ENCODE assay signal across 35 cellular contexts in genomic region chr7:13031481-13031880, GRCh38.
DNase-seq lines count a peak whose midpoint lies in the region; ATAC-seq, FAIRE-seq and TF ChIP-seq lines count a peak whose summit lies in the region.
"Had no signal": no experiment of that assay in that cellular context is flagged by ENCODE, and none has a peak within 500 bp of the region (broad histone marks: within the 10 kb centered on the region; RNA-seq: fewer than 3 reads in every experiment).

No MANE protein-coding gene starts in this region.

- no peak overlapping the region for H3K27ac Mint-ChIP-seq in endodermal cell
- H3K27ac Mint-ChIP-seq: activated CD4-positive, alpha-beta T cell treated with anti-CD3 and anti-CD28 coated beads, Interleukin-2, amount 10 ng/mL, durations not matched to agents 24 days and 14 days; activated naive CD8-positive, alpha-beta T cell treated with anti-CD3 and anti-CD28 coated beads, Interleukin-2, amount 50 U/mL, for 24 hours; memory B cell; stimulated activated memory B cell treated with anti-CD40 and anti-IgM and Interleukin-4, amounts not matched to agents 10 μg/mL and 1 μg/mL and 100 μg/mL, for 72 hours had no signal

- no peak for DNase-seq in A549 (ENCODE audit: low read depth in 1 of 2, low spot score in 1 of 2)
- DNase-seq in GM23248, result peak; percentile 13
- peak; percentile 5 for DNase-seq in RPMI7951 (ENCODE audit: low read depth)
- no peak for DNase-seq in endodermal cell
- DNase-seq in medulla oblongata (ENCODE audit: extremely low spot score), result no peak
- no peak for DNase-seq in activated naive CD4-positive, alpha-beta T cell treated with anti-CD3 and anti-CD28 coated beads, Interleukin-2, amount 50 U/mL, for 16 hours
- no peak for DNase-seq in lower leg skin (ENCODE audit: low spot score in 2 of 2)
- DNase-seq: activated CD4-positive, alpha-beta T cell treated with anti-CD3 and anti-CD28 coated beads, Interleukin-2, amount 10 ng/mL, durations not matched to agents 24 days and 14 days; activated gamma-delta T cell; activated naive CD8-positive, alpha-beta T cell treated with anti-CD3 and anti-CD28 coated beads, Interleukin-2, amount 50 U/mL, for 24 hours; activated T-cell treated with anti-CD3 and anti-CD28 coated beads, Interleukin-2, amount 50 U/mL, for 1 hour; GOT3; hippocampal formation; Karpas-422; left colon; MV-4-11; NCI-H1436 treated with DMSO at 0.1 percent for 48 hours; NCI-H2081 treated with DMSO at 0.1 percent for 48 hours; NCI-H2227 treated with DMSO at 0.1 percent for 48 hours; NCI-H69; Peyer's patch; SJCRH30; SW 1271; upper lobe of left lung had no signal

- no peaks in the 10 kb centered on the region for H3K36me3 ChIP-seq in GM23248 (ENCODE audit: low read depth)
- no peaks in the 10 kb centered on the region for H3K36me3 ChIP-seq in endodermal cell (ENCODE audit: control insufficient read depth, insufficient read depth, low read length)
- H3K36me3 ChIP-seq: Peyer's patch, SJCRH30, upper lobe of left lung had no signal

- H3K27ac ChIP-seq in A549 (peak overlapping the region; percentile 56 to 66), GM23248 (no peak overlapping the region), endodermal cell (ENCODE audit: low read depth, low read length) (peak overlapping the region; percentile 83)
- H3K27ac ChIP-seq: HL-60, parathyroid adenoma, Peyer's patch, SJCRH30, upper lobe of left lung had no signal

- no peak overlapping the region for H2AFZ ChIP-seq in GM23248
- H2AFZ ChIP-seq: parathyroid adenoma had no signal

- no peak for TF ChIP-seq CTCF in A549 (IDR thresholded peaks at IDR 0.05)
- TF ChIP-seq CTCF in endodermal cell (conservative IDR thresholded peaks at IDR 0.05), result no peak
- no peak for TF ChIP-seq CTCF in lower leg skin (IDR thresholded peaks at IDR 0.05)

- H3K4me1 Mint-ChIP-seq in endodermal cell, result peaks cover 24% of the 10 kb centered on the region
- H3K4me1 Mint-ChIP-seq: activated CD4-positive, alpha-beta T cell treated with anti-CD3 and anti-CD28 coated beads, Interleukin-2, amount 10 ng/mL, durations not matched to agents 24 days and 14 days; activated naive CD8-positive, alpha-beta T cell treated with anti-CD3 and anti-CD28 coated beads, Interleukin-2, amount 50 U/mL, for 24 hours had no signal

- H3K4me2 ChIP-seq in A549 (peak overlapping the region; percentile 63), GM23248 (ENCODE audit: unreplicated experiment) (no peak overlapping the region)

- FAIRE-seq in A549 (lab: Jason Lieb, UNC), result peak; percentile 94
- FAIRE-seq: D721Med, endothelial cell of umbilical vein, GM18507, GM19239 had no signal

- in situ Hi-C loops in GM23248 (cut with MboI), result no loop called here

- peaks cover 11% of the 10 kb centered on the region for H3K36me3 Mint-ChIP-seq in endodermal cell (ENCODE audit: low read depth)
- H3K36me3 Mint-ChIP-seq: stimulated activated memory B cell treated with anti-CD40 and anti-IgM and Interleukin-4, amounts not matched to agents 10 μg/mL and 1 μg/mL and 100 μg/mL, for 72 hours had no signal

- no peaks in the 10 kb centered on the region for H3K9me2 ChIP-seq in GM23248 (ENCODE audit: insufficient read depth)

- H3K4me1 ChIP-seq in A549, result peaks cover 37% of the 10 kb centered on the region
- peaks cover 8% of the 10 kb centered on the region for H3K4me1 ChIP-seq in GM23248 (ENCODE audit: insufficient read depth)
- H3K4me1 ChIP-seq in endodermal cell (ENCODE audit: control insufficient read depth, insufficient read depth, low read length), result no peaks in the 10 kb centered on the region
- H3K4me1 ChIP-seq: parathyroid adenoma, Peyer's patch, upper lobe of left lung had no signal

- peak in 1 of 2 experiments; percentile 64; a peak in 2 of 6 replicates for ATAC-seq in A549
- ATAC-seq in HG03520 (IDR thresholded peaks at IDR 0.05; ENCODE audit: unreplicated experiment), result no peak
- ATAC-seq: activated naive CD8-positive, alpha-beta T cell treated with anti-CD3 and anti-CD28 coated beads, Interleukin-2, amount 50 U/mL, for 24 hours; left colon; stimulated activated memory B cell treated with anti-CD40 and anti-IgM and Interleukin-4, amounts not matched to agents 10 μg/mL and 1 μg/mL and 100 μg/mL, for 72 hours had no signal

- POLR2A ChIA-PET in A549 (lab: Yijun Ruan, JAX), result interaction anchor here (0.7 kb wide), 1 partner anchor 16 kb away, joined by 5 read pairs; no protein-coding TSS in a partner anchor

- CTCF ChIA-PET in A549 (lab: Yijun Ruan, JAX), result interaction anchor here (0.6 to 3.4 kb wide), 4 partner anchors 9 to 405 kb away, joined by 3 to 16 read pairs (median 3); partner anchors contain the start of gene ARL4A

- no peaks in the 10 kb centered on the region for H3F3A ChIP-seq in GM23248 (ENCODE audit: insufficient read depth)

- intact Hi-C loops in lower leg skin (cut with DNase I; ENCODE audit: low total_unique reads), result loop anchor here (5.0 kb wide), 1 partner anchor 216 kb away; no protein-coding TSS in a partner anchor

- peaks cover 11% of the 10 kb centered on the region for H3K9me3 Mint-ChIP-seq in endodermal cell
- H3K9me3 Mint-ChIP-seq: activated CD4-positive, alpha-beta T cell treated with anti-CD3 and anti-CD28 coated beads, Interleukin-2, amount 10 ng/mL, durations not matched to agents 24 days and 14 days; memory B cell; stimulated activated memory B cell treated with anti-CD40 and anti-IgM and Interleukin-4, amounts not matched to agents 10 μg/mL and 1 μg/mL and 100 μg/mL, for 72 hours had no signal

- H3K4me3 ChIP-seq in A549 (no peak overlapping the region), GM23248 (no peak overlapping the region), endodermal cell (ENCODE audit: low read length) (no peak overlapping the region), lower leg skin (ENCODE audit: low read depth, poor library complexity, severe bottlenecking) (no peak overlapping the region)
- H3K4me3 ChIP-seq: Peyer's patch, SJCRH30, skin epidermis, upper lobe of left lung had no signal

- peak in 1 of 2 experiments; percentile 22; a peak in 1 of 5 replicates for TF ChIP-seq RAD21 in A549 (conservative IDR thresholded peaks at IDR 0.05 in 1 of 2, IDR thresholded peaks at IDR 0.05 in 1 of 2)

- H3K27me3 ChIP-seq in GM23248 (replicated peaks; ENCODE audit: insufficient read depth) (no peaks in the 10 kb centered on the region), endodermal cell (ENCODE audit: control insufficient read depth, insufficient read depth, low read length, poor library complexity, severe bottlenecking) (no peaks in the 10 kb centered on the region)
- H3K27me3 ChIP-seq: Peyer's patch, SJCRH30, upper lobe of left lung had no signal

- H3K27me3 Mint-ChIP-seq in endodermal cell (ENCODE audit: insufficient read depth), result no peaks in the 10 kb centered on the region
- H3K27me3 Mint-ChIP-seq: stimulated activated memory B cell treated with anti-CD40 and anti-IgM and Interleukin-4, amounts not matched to agents 10 μg/mL and 1 μg/mL and 100 μg/mL, for 72 hours had no signal

- peak in 1 of 2 experiments; percentile 67; a peak in 1 of 5 replicates for TF ChIP-seq EP300 in A549 (IDR thresholded peaks at IDR 0.05)

- 4% methylated on average over 3 of the region's 3 CpGs for WGBS in A549 (ENCODE audit: missing lambda C conversion rate)
- WGBS in GM23248 (ENCODE audit: low coverage in 1 of 2, low lambda C conversion rate in 2 of 2, missing lambda C conversion rate in 2 of 2), 2 experiments, result 44 to 57% methylated on average over 3 of the region's 3 CpGs
- WGBS in endodermal cell (ENCODE audit: insufficient coverage in 1 of 2, insufficient read length in 1 of 2), 2 experiments, result 87 to 100% methylated on average over 1 to 3 of the region's 3 CpGs
- WGBS in lower leg skin, 2 donors, result 48 to 49% methylated on average over 3 of the region's 3 CpGs

- H3K9ac ChIP-seq in GM23248 (no peak overlapping the region), endodermal cell (ENCODE audit: extremely low read depth, low read length, poor library complexity, severe bottlenecking) (no peak overlapping the region)
- H3K9ac ChIP-seq: parathyroid adenoma had no signal

- H4K20me1 ChIP-seq in GM23248 (ENCODE audit: insufficient read depth), result no peaks in the 10 kb centered on the region

- H3K9me3 ChIP-seq in A549, result no peaks in the 10 kb centered on the region; the same call in 2 of the 3 replicates
- H3K9me3 ChIP-seq in GM23248 (ENCODE audit: low read depth), result no peaks in the 10 kb centered on the region
- H3K9me3 ChIP-seq in endodermal cell (ENCODE audit: control insufficient read depth, low read length), result peaks cover 17% of the 10 kb centered on the region
- H3K9me3 ChIP-seq: Peyer's patch, SJCRH30, upper lobe of left lung had no signal

- no peak overlapping the region for H3K4me3 Mint-ChIP-seq in endodermal cell
- H3K4me3 Mint-ChIP-seq: activated CD4-positive, alpha-beta T cell treated with anti-CD3 and anti-CD28 coated beads, Interleukin-2, amount 10 ng/mL, durations not matched to agents 24 days and 14 days; activated naive CD8-positive, alpha-beta T cell treated with anti-CD3 and anti-CD28 coated beads, Interleukin-2, amount 50 U/mL, for 24 hours; brain; memory B cell; stimulated activated memory B cell treated with anti-CD40 and anti-IgM and Interleukin-4, amounts not matched to agents 10 μg/mL and 1 μg/mL and 100 μg/mL, for 72 hours had no signal

- no peaks in the 10 kb centered on the region for H3K79me2 ChIP-seq in GM23248 (ENCODE audit: insufficient read depth)
- H3K79me2 ChIP-seq: parathyroid adenoma had no signal

- TF ChIP-seq POLR2A in A549 (IDR thresholded peaks at IDR 0.05; ENCODE audit: low read length) (no peak), lower leg skin (IDR thresholded peaks at IDR 0.05) (no peak)

TF ChIP-seq in A549, 52 proteins besides CTCF, POLR2A, EP300 and RAD21 (continues in another document):
- TF ChIP-seq CBX8 (IDR thresholded peaks at IDR 0.05) (no peak), FOSB (CRISPR knock-in tag; IDR thresholded peaks at IDR 0.05) (no peak), CHD4 (IDR thresholded peaks at IDR 0.05; ENCODE audit: borderline replicate concordance) (no peak), PHF8 (IDR thresholded peaks at IDR 0.05; ENCODE audit: borderline replicate concordance, low read depth) (no peak), POLR2AphosphoS2 (conservative IDR thresholded peaks at IDR 0.05; ENCODE audit: low read length) (no peak), ESRRA (IDR thresholded peaks at IDR 0.05; ENCODE audit: borderline replicate concordance, low read length) (no peak), NPAS2 (CRISPR knock-in tag; IDR thresholded peaks at IDR 0.05; ENCODE audit: borderline replicate concordance) (no peak), CEBPB (IDR thresholded peaks at IDR 0.05) (peak; percentile 55 to 82; a peak in 3 of 4 replicates), GATA3 (IDR thresholded peaks at IDR 0.05; ENCODE audit: borderline replicate concordance) (peak; percentile 92)

Comparison
In these comparisons a context has a peak if more than half of its experiments do, and no peak if none do; other contexts are left out.
1. DNase-seq: peak in GM23248 (single experiment) and RPMI7951 (single experiment); none in A549 (0 of 2), endodermal cell (single experiment), medulla oblongata (single experiment), activated naive CD4-positive, alpha-beta T cell treated with anti-CD3 and anti-CD28 coated beads, Interleukin-2, amount 50 U/mL, for 16 hours (single experiment) and lower leg skin (0 of 2).